1 cellular context compared by ENCODE assay signal in genomic region chr6:41935685-41936072, GRCh38.
TF ChIP-seq lines count a peak whose summit lies in the region.

No MANE protein-coding gene starts in this region.

TF ChIP-seq in K562, 482 proteins besides CTCF, POLR2A, EP300 and RAD21:
- TF ChIP-seq GATA2 (CRISPR knock-in tag; IDR thresholded peaks at IDR 0.05), result no peak
- TF ChIP-seq RBFOX2 (IDR thresholded peaks at IDR 0.05; ENCODE audit: low read depth, low read length), result peak; percentile 76
- TF ChIP-seq KLF1 (tag; IDR thresholded peaks at IDR 0.05), result no peak
- TF ChIP-seq GABPB2 (CRISPR knock-in tag; conservative IDR thresholded peaks at IDR 0.05), result no peak
- no peak for TF ChIP-seq GATAD2B (IDR thresholded peaks at IDR 0.05; ENCODE audit: borderline replicate concordance)
- no peak for TF ChIP-seq HNRNPLL (IDR thresholded peaks at IDR 0.05; ENCODE audit: low read depth, low read length, poor library complexity, severe bottlenecking)
- peak; percentile 78 for TF ChIP-seq POLR2G (IDR thresholded peaks at IDR 0.05; ENCODE audit: low read depth, low read length)
- TF ChIP-seq ZNF146 (CRISPR knock-in tag; IDR thresholded peaks at IDR 0.05; ENCODE audit: unreplicated experiment), result no peak
- TF ChIP-seq ELF4 (CRISPR knock-in tag; IDR thresholded peaks at IDR 0.05), result no peak
- no peak for TF ChIP-seq ZFP1 (CRISPR knock-in tag; IDR thresholded peaks at IDR 0.05)
- TF ChIP-seq FOXA3 (CRISPR knock-in tag; conservative IDR thresholded peaks at IDR 0.05 in 1 of 2, IDR thresholded peaks at IDR 0.05 in 1 of 2), result no peak
- TF ChIP-seq PCBP2 (IDR thresholded peaks at IDR 0.05; ENCODE audit: low read depth, low read length, poor library complexity, severe bottlenecking), result no peak
- no peak for TF ChIP-seq TAF15 (IDR thresholded peaks at IDR 0.05; ENCODE audit: low read depth, low read length)
